23 cellular contexts compared by ENCODE assay signal in genomic region chr1:116019653-116020253, GRCh38. TPM values are rescaled to one million over a fixed set of nuclear protein-coding genes. Genes with fewer than 3 reads are reported as not detected.
"Had no signal": no experiment of that assay in that cellular context is flagged by ENCODE, and none has a peak within 500 bp of the region (broad histone marks: within the 10 kb centered on the region; RNA-seq: fewer than 3 reads in every experiment).

No MANE protein-coding gene starts in this region.

- H3K36me3 ChIP-seq: ovary, prostate gland, WERI-Rb-1 had no signal

- H3K27me3 Mint-ChIP-seq: activated T-helper 17 cell treated with anti-CD3 and anti-CD28 coated beads, Interleukin-2, amount 50 U/mL, for 72 hours had no signal

- H3K4me3 Mint-ChIP-seq: activated naive CD8-positive, alpha-beta T cell; activated T-helper 17 cell treated with anti-CD3 and anti-CD28 coated beads, Interleukin-2, amount 50 U/mL, for 72 hours; mesothelial cell of epicardium; natural killer cell had no signal

- H3K27me3 ChIP-seq: ovary, upper lobe of right lung had no signal

- ATAC-seq: activated T-helper 17 cell treated with anti-CD3 and anti-CD28 coated beads, Interleukin-2, amount 50 U/mL, for 72 hours; esophagus mucosa had no signal

- H3K4me3 ChIP-seq: left ventricle myocardium inferior, ovary, prostate gland, upper lobe of right lung had no signal

- H3K9me3 ChIP-seq: left ventricle myocardium inferior, ovary, prostate gland, upper lobe of right lung had no signal

- H3K4me1 Mint-ChIP-seq: activated T-helper 17 cell treated with anti-CD3 and anti-CD28 coated beads, Interleukin-2, amount 50 U/mL, for 72 hours had no signal

- H3K9me3 Mint-ChIP-seq: activated T-helper 17 cell treated with anti-CD3 and anti-CD28 coated beads, Interleukin-2, amount 50 U/mL, for 72 hours; natural killer cell had no signal

- H3K27ac Mint-ChIP-seq: activated naive CD8-positive, alpha-beta T cell; activated T-helper 17 cell treated with anti-CD3 and anti-CD28 coated beads, Interleukin-2, amount 50 U/mL, for 72 hours; mesothelial cell of epicardium; natural killer cell had no signal

- DNase-seq: activated CD4-positive, alpha-beta T cell treated with anti-CD3 and anti-CD28 coated beads, Interleukin-2, amount 50 U/mL, for 1 hour; activated CD4-positive, CD25-positive, alpha-beta regulatory T cell treated with anti-CD3 and anti-CD28 coated beads, Interleukin-2, amount 50 U/mL, for 72 hours; activated naive CD4-positive, alpha-beta T cell; activated T-cell treated with anti-CD3 and anti-CD28 coated beads, Interleukin-2, amount 50 U/mL, for 1 hour; central memory CD4-positive, alpha-beta T cell; dermis blood vessel endothelial cell; effector memory CD4-positive, alpha-beta T cell; foreskin melanocyte; left ventricle myocardium inferior; natural killer cell; ovary; stimulated activated CD4-positive, alpha-beta T cell treated with anti-CD3 and anti-CD28 coated beads, Interleukin-4, amount 100 ng/mL, for 24 hours; stimulated activated naive CD4-positive, alpha-beta T cell treated with Interleukin-2 at 50 U/mL for 16 hours; upper lobe of right lung; WERI-Rb-1 had no signal

- H3K36me3 Mint-ChIP-seq: activated naive CD8-positive, alpha-beta T cell; natural killer cell had no signal

- FAIRE-seq: astrocyte, endothelial cell of umbilical vein had no signal

- H3K27ac ChIP-seq: left ventricle myocardium inferior, ovary, prostate gland, upper lobe of right lung, WERI-Rb-1 had no signal

- H3K4me1 ChIP-seq: prostate gland, upper lobe of right lung had no signal

RNA-seq across cellular contexts. Expression of gene SLC22A15, which starts 43.4 kb away (rescaled TPM):
- total RNA-seq: lung microvascular endothelial cell had no signal
- polyA plus RNA-seq: endothelial cell of umbilical vein had no signal
